In genomic region chr16:22233050-22233405, GRCh38 we compare ENCODE assay signal across 14 cellular contexts. TPM values are rescaled to one million over a fixed set of nuclear protein-coding genes. Genes with fewer than 3 reads are reported as not detected.
DNase-seq lines count a peak whose midpoint lies in the region; ATAC-seq and TF ChIP-seq lines count a peak whose summit lies in the region.
"Had no signal": no experiment of that assay in that cellular context is flagged by ENCODE, and none has a peak within 500 bp of the region (broad histone marks: within the 10 kb centered on the region; RNA-seq: fewer than 3 reads in every experiment).

No MANE protein-coding gene starts in this region.

- no peak for ATAC-seq in activated T-helper 17 cell treated with anti-CD3 and anti-CD28 coated beads, Interleukin-2, amount 50 U/mL, for 72 hours (replicated peaks)
- no peak for ATAC-seq in HG02798 (IDR thresholded peaks at IDR 0.05; ENCODE audit: poor library complexity, unreplicated experiment)

- H3K27me3 Mint-ChIP-seq in activated T-helper 17 cell treated with anti-CD3 and anti-CD28 coated beads, Interleukin-2, amount 50 U/mL, for 72 hours = no peaks in the 10 kb centered on the region

- H2AFZ ChIP-seq in hepatocyte = no peak overlapping the region
- H2AFZ ChIP-seq: neural progenitor cell had no signal

- no peak for DNase-seq in hepatocyte (ENCODE audit: low spot score)
- DNase-seq in prostate gland (ENCODE audit: low spot score) = no peak
- no peak for DNase-seq in activated T-cell treated with anti-CD3 and anti-CD28 coated beads for 4 hours
- no peak for DNase-seq in activated CD4-positive, alpha-beta T cell treated with anti-CD3 and anti-CD28 coated beads for 48 hours
- no peak for DNase-seq in NOMO-1 treated with DMSO at 0.1 percent for 48 hours (lab: John Stamatoyannopoulos, UW; ENCODE audit: unreplicated experiment)
- DNase-seq: activated CD4-positive, alpha-beta T cell treated with anti-CD3 and anti-CD28 coated beads for 4 hours; amygdala; hippocampal formation had no signal

- no peaks in the 10 kb centered on the region for H3K9me2 ChIP-seq in hepatocyte (replicated peaks; ENCODE audit: insufficient read depth)

- no peak overlapping the region for H3K27ac Mint-ChIP-seq in activated T-helper 17 cell treated with anti-CD3 and anti-CD28 coated beads, Interleukin-2, amount 50 U/mL, for 72 hours
- H3K27ac Mint-ChIP-seq: neural progenitor cell had no signal

- no peak for TF ChIP-seq POLR2A in prostate gland (IDR thresholded peaks at IDR 0.05)

- H3K27me3 ChIP-seq in hepatocyte (no peaks in the 10 kb centered on the region), prostate gland (replicated peaks; ENCODE audit: insufficient read depth) (no peaks in the 10 kb centered on the region)
- H3K27me3 ChIP-seq: neural progenitor cell had no signal

- TF ChIP-seq CTCF in C4-2B (conservative IDR thresholded peaks at IDR 0.05) = no peak
- no peak for TF ChIP-seq CTCF in hepatocyte (IDR thresholded peaks at IDR 0.05; ENCODE audit: poor library complexity)
- TF ChIP-seq CTCF in prostate gland (IDR thresholded peaks at IDR 0.05) = no peak

- WGBS in hepatocyte (ENCODE audit: low lambda C conversion rate, missing lambda C conversion rate) = 49% methylated on average over 4 of the region's 4 CpGs
- 37% methylated on average over 4 of the region's 4 CpGs for WGBS in prostate gland

- no peaks in the 10 kb centered on the region for H3K9me3 Mint-ChIP-seq in activated T-helper 17 cell treated with anti-CD3 and anti-CD28 coated beads, Interleukin-2, amount 50 U/mL, for 72 hours
- H3K9me3 Mint-ChIP-seq: neural progenitor cell; stimulated activated effector memory CD8-positive, alpha-beta T cell treated with anti-CD3 and anti-CD28 coated beads, Interleukin-12 subunit alpha, Interleukin-12 subunit beta, amount 100 ng/mL, for 72 hours had no signal

- peaks cover 12% of the 10 kb centered on the region for H3K79me2 ChIP-seq in hepatocyte

- no peaks in the 10 kb centered on the region for H3K36me3 ChIP-seq in hepatocyte (replicated peaks; ENCODE audit: insufficient read depth, low read depth)
- H3K36me3 ChIP-seq in prostate gland = no peaks in the 10 kb centered on the region
- H3K36me3 ChIP-seq: neural progenitor cell had no signal

- peak overlapping the region; percentile 58 for H3K4me2 ChIP-seq in hepatocyte
- H3K4me2 ChIP-seq: neural progenitor cell had no signal

- H3K4me1 Mint-ChIP-seq in activated T-helper 17 cell treated with anti-CD3 and anti-CD28 coated beads, Interleukin-2, amount 50 U/mL, for 72 hours = peaks cover 7% of the 10 kb centered on the region

- H3K4me1 ChIP-seq in hepatocyte (ENCODE audit: insufficient read depth) (peaks cover 5% of the 10 kb centered on the region), prostate gland (replicated peaks) (peaks cover 2% of the 10 kb centered on the region)
- H3K4me1 ChIP-seq: neural progenitor cell had no signal

- intact Hi-C loops in prostate gland (cut with DNase I) = no loop called here

- no peaks in the 10 kb centered on the region for H3K9me3 ChIP-seq in hepatocyte (ENCODE audit: low read depth)
- H3K9me3 ChIP-seq in prostate gland = no peaks in the 10 kb centered on the region
- H3K9me3 ChIP-seq: thoracic aorta had no signal

- H3K4me3 ChIP-seq in hepatocyte (no peak overlapping the region), prostate gland (no peak overlapping the region)
- H3K4me3 ChIP-seq: neural progenitor cell, thoracic aorta had no signal

- no peaks in the 10 kb centered on the region for H4K20me1 ChIP-seq in hepatocyte (ENCODE audit: insufficient read depth, poor library complexity, severe bottlenecking)

- H3K27ac ChIP-seq in C4-2B = peak overlapping the region; percentile 69
- H3K27ac ChIP-seq in hepatocyte = peak overlapping the region; percentile 88
- peak overlapping the region; percentile 55 to 64 for H3K27ac ChIP-seq in prostate gland
- H3K27ac ChIP-seq: neural progenitor cell, thoracic aorta had no signal

- peaks cover 48% of the 10 kb centered on the region for H3K36me3 Mint-ChIP-seq in activated T-helper 17 cell treated with anti-CD3 and anti-CD28 coated beads, Interleukin-2, amount 50 U/mL, for 72 hours (ENCODE audit: low read depth)

- H3K4me3 Mint-ChIP-seq in activated T-helper 17 cell treated with anti-CD3 and anti-CD28 coated beads, Interleukin-2, amount 50 U/mL, for 72 hours = peak overlapping the region; percentile 8
- H3K4me3 Mint-ChIP-seq: neural progenitor cell; stimulated activated effector memory CD8-positive, alpha-beta T cell treated with anti-CD3 and anti-CD28 coated beads, Interleukin-12 subunit alpha, Interleukin-12 subunit beta, amount 100 ng/mL, for 72 hours had no signal

RNA-seq across cellular contexts. Expression of gene EEF2K, which starts 26.9 kb away (rescaled TPM):
- total RNA-seq in activated T-helper 17 cell treated with anti-CD3 and anti-CD28 coated beads, Interleukin-2, amount 50 U/mL, for 72 hours = 10 to 100 TPM; 22.5 to 29.0 TPM
- total RNA-seq in hepatocyte = 11.0 and 15.1 TPM in 2 replicates
- 7.9 and 8.6 TPM in 2 replicates for polyA plus RNA-seq in hepatocyte
- 10 to 100 TPM; 58.2 to 75.1 TPM for total RNA-seq in prostate gland
